Comparison of ENCODE assay signal across 8 cellular contexts in genomic region chr11:75896843-75897419, GRCh38.
DNase-seq lines count a peak whose midpoint lies in the region; ATAC-seq and TF ChIP-seq lines count a peak whose summit lies in the region.

No MANE protein-coding gene starts in this region.

- H3K27me3 Mint-ChIP-seq in H9 (ENCODE audit: low read depth) = no peaks in the 10 kb centered on the region

- no peak overlapping the region for H2AK5ac ChIP-seq in H9 (ENCODE audit: insufficient read length, low read length)

- H3K9me3 ChIP-seq in H9 (ENCODE audit: control insufficient read depth, low read depth, low read length) (no peaks in the 10 kb centered on the region), lung (ENCODE audit: control insufficient read depth in 2 of 2, insufficient read depth in 1 of 2, low read length in 1 of 2) (no peaks in the 10 kb centered on the region)

- no peak overlapping the region for H4K8ac ChIP-seq in H9 (replicated peaks; ENCODE audit: insufficient read length, low read depth, low read length)

- no CpG with 5 or more reads among the region's 4 CpGs for WGBS in H9 (ENCODE audit: extremely low coverage, insufficient read length, low lambda C conversion rate)
- 41 to 47% methylated on average over 4 of the region's 4 CpGs for WGBS in lung, 2 donors

- H3K79me1 ChIP-seq in H9 (ENCODE audit: insufficient read depth, low read depth, low read length, poor library complexity, severe bottlenecking) = peaks cover 1% of the 10 kb centered on the region

- no peaks in the 10 kb centered on the region for H3K36me3 ChIP-seq in BJ (ENCODE audit: control insufficient read depth, insufficient read depth, low read length)
- peaks cover 0 to 3% of the 10 kb centered on the region in 2 donors for H3K36me3 ChIP-seq in lung (ENCODE audit: control insufficient read depth in 2 of 2, insufficient read depth in 2 of 2, low read length in 2 of 2)

- no peak overlapping the region for H2BK120ac ChIP-seq in H9 (ENCODE audit: low read depth, low read length, poor library complexity, severe bottlenecking)

- no peak overlapping the region for H3K18ac ChIP-seq in H9 (ENCODE audit: insufficient read length, low read depth, low read length)

- H3K4me1 Mint-ChIP-seq in H9 = no peaks in the 10 kb centered on the region

- no peak overlapping the region for H3K23ac ChIP-seq in H9 (ENCODE audit: insufficient read length, low read depth, low read length)

- TF ChIP-seq CTCF in BJ (IDR thresholded peaks at IDR 0.05; ENCODE audit: insufficient read depth, low read depth, low read length) (peak; percentile 53), H9 (conservative IDR thresholded peaks at IDR 0.05) (peak; percentile 76), lung (IDR thresholded peaks at IDR 0.05; ENCODE audit: control extremely low read depth, extremely low read depth) (peak; percentile 30)

- H4K5ac ChIP-seq in H9 (ENCODE audit: insufficient read length, low read depth, low read length) = no peak overlapping the region

- H3K9me3 Mint-ChIP-seq in H9 = no peaks in the 10 kb centered on the region

- H2BK20ac ChIP-seq in H9 (ENCODE audit: low read depth, low read length, poor library complexity, severe bottlenecking) = no peak overlapping the region

- H3K27me3 ChIP-seq in BJ (ENCODE audit: control insufficient read depth, insufficient read depth, low read length) (no peaks in the 10 kb centered on the region), H9 (ENCODE audit: insufficient read depth, low read length) (no peaks in the 10 kb centered on the region), lung (ENCODE audit: control insufficient read depth, insufficient read depth) (no peaks in the 10 kb centered on the region)

- H3K4me1 ChIP-seq in H9 (ENCODE audit: insufficient read depth, low read length) = no peaks in the 10 kb centered on the region
- H3K4me1 ChIP-seq in lung (ENCODE audit: control insufficient read depth in 2 of 2, insufficient read depth in 2 of 2, low read length in 2 of 2) = peaks cover 0 to 4% of the 10 kb centered on the region in 2 donors

- H3K27ac ChIP-seq in H9 (ENCODE audit: insufficient read length, low read depth, low read length) = no peak overlapping the region
- H3K27ac ChIP-seq in lung (ENCODE audit: low read depth in 1 of 2, low read length in 1 of 2) = no peak overlapping the region

- H3K36me3 Mint-ChIP-seq in H9 (ENCODE audit: insufficient read depth in 1 of 3, low read depth in 3 of 3) = peaks cover 0 to 4% (median 0%) of the 10 kb centered on the region in 3 experiments; a peak in 1 of 7 replicates

- no peak overlapping the region for H3K4me2 ChIP-seq in H9 (ENCODE audit: insufficient read depth, insufficient read length, low read length)

- no peak for DNase-seq in BJ (ENCODE audit: low read depth)
- DNase-seq in H9 = no peak
- DNase-seq in NCI-H82 (lab: John Stamatoyannopoulos, UW) = peak; percentile 46
- DNase-seq in cerebellar cortex (ENCODE audit: low spot score) = peak; percentile 77
- DNase-seq in lung (ENCODE audit: low spot score) = no peak
- DNase-seq in stimulated activated CD4-positive, alpha-beta T cell treated with anti-CD3 and anti-CD28 coated beads, Interleukin-1b, Interleukin-23, amount 100 ng/mL, for 48 hours = no peak
- no peak for DNase-seq in activated CD8-positive, alpha-beta memory T cell treated with anti-CD3 and anti-CD28 coated beads, Interleukin-2, amount 50 U/mL, for 48 hours

- H3K14ac ChIP-seq in H9 (ENCODE audit: insufficient read depth, low read length) = no peak overlapping the region

- H3K23me2 ChIP-seq in H9 (ENCODE audit: insufficient read length, low read depth, low read length, poor library complexity, severe bottlenecking) = no peaks in the 10 kb centered on the region

- no peak overlapping the region for H3K27ac Mint-ChIP-seq in H9

- no peak overlapping the region for H3K56ac ChIP-seq in H9 (ENCODE audit: insufficient read length, low read depth, low read length)

- H3K9ac ChIP-seq in H9 (ENCODE audit: extremely low read depth, insufficient read length, low read length) = no peak overlapping the region

- H4K20me1 ChIP-seq in H9 (ENCODE audit: control insufficient read depth, insufficient read depth, insufficient read length) = no peaks in the 10 kb centered on the region

- no peak overlapping the region for H3K4ac ChIP-seq in H9 (ENCODE audit: low read depth, low read length)

- no peak overlapping the region for H3K4me3 ChIP-seq in BJ (ENCODE audit: low read depth, low read length)
- H3K4me3 ChIP-seq in lung = no peak overlapping the region

- H2BK15ac ChIP-seq in H9 (ENCODE audit: low read depth, low read length) = no peak overlapping the region

- CTCF ChIA-PET in BJ (lab: Yijun Ruan, JAX) = interaction anchor here (0.7 to 13.6 kb wide), 23 partner anchors 10 to 1892 kb away, joined by 3 to 111 read pairs (median 4); partner anchors contain the start of gene WNT11

- no peaks in the 10 kb centered on the region; the same call in 1 of the 2 replicates for H3K79me2 ChIP-seq in H9 (ENCODE audit: insufficient read depth, low read length)

- ATAC-seq in lung (ENCODE audit: insufficient read depth, low FRiP score) = no peak
- ATAC-seq in HG03342 (IDR thresholded peaks at IDR 0.05; ENCODE audit: unreplicated experiment) = no peak

- no peak overlapping the region for H2AFZ ChIP-seq in H9 (ENCODE audit: low read length)

- no peak overlapping the region for H2BK12ac ChIP-seq in H9 (ENCODE audit: insufficient read length, low read depth, low read length)

- H4K91ac ChIP-seq in H9 (ENCODE audit: insufficient read length, low read depth, low read length) = no peak overlapping the region

- H3T11ph ChIP-seq in H9 (ENCODE audit: low read length) = no peak overlapping the region

- no peak overlapping the region for H3K4me3 Mint-ChIP-seq in H9

- POLR2A ChIA-PET in BJ (lab: Charles Lee) = interaction anchor here (0.6 kb wide), 1 partner anchor 678 kb away, joined by 5 read pairs; no protein-coding TSS in a partner anchor

- H2BK5ac ChIP-seq in H9 (ENCODE audit: insufficient read length, low read length) = no peak overlapping the region

Comparison
In these comparisons a context has a peak if more than half of its experiments do, and no peak if none do; other contexts are left out.
1. DNase-seq: peak in NCI-H82 (single experiment) and cerebellar cortex (single experiment); none in BJ (single experiment), H9 (single experiment), lung (single experiment), stimulated activated CD4-positive, alpha-beta T cell treated with anti-CD3 and anti-CD28 coated beads, Interleukin-1b, Interleukin-23, amount 100 ng/mL, for 48 hours (single experiment) and activated CD8-positive, alpha-beta memory T cell treated with anti-CD3 and anti-CD28 coated beads, Interleukin-2, amount 50 U/mL, for 48 hours (single experiment).
2. Peak in every context shown above with its lines, with median percentiles within 50 percentile points of each other: CTCF ChIP-seq.